In the genomic region with DNA sequence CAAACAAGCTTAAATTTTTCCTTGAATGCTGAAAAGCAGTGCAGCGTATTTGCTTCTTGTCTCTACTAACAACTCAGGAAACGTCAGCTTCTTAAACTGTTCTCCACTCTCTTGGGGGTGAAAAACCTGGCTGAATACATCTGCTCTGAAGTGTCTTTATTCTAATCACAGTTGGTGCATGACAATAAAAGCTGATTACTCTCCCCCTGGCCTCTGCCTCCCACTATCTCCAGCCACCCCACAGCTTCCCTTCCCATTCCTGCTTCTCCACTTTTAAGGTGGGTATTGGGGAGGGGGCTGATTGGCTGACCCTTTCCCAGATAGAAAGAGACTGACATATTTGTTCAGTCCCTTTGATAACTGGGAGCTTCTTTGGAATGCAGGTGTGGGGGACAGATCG, we compare ENCODE assay signal across 2 cellular contexts.
TF ChIP-seq lines count a peak whose summit lies in the region.

No MANE protein-coding gene starts in this region.

TF ChIP-seq in H1, 55 proteins besides CTCF, POLR2A, EP300 and RAD21 (continued from another document):
- TF ChIP-seq TEAD4 (IDR thresholded peaks at IDR 0.05; ENCODE audit: low read depth, low read length): 0 out of 2 replicates have a peak, but pooled peaks have one; percentile 2
- no peak for TF ChIP-seq ASH2L (IDR thresholded peaks at IDR 0.05; ENCODE audit: low read length)
- peak; percentile 59; the same call in 1 of the 2 replicates for TF ChIP-seq TCF12 (IDR thresholded peaks at IDR 0.05; ENCODE audit: low read depth, low read length)
- peak in 1 of 2 experiments; percentile 88; a peak in 2 of 4 replicates for TF ChIP-seq HDAC2 (IDR thresholded peaks at IDR 0.05; ENCODE audit: borderline replicate concordance in 1 of 2, low read depth in 2 of 2, low read length in 2 of 2)
- TF ChIP-seq JUND (IDR thresholded peaks at IDR 0.05; ENCODE audit: low read length): no peak
- TF ChIP-seq RFX5 (IDR thresholded peaks at IDR 0.05; ENCODE audit: borderline replicate concordance, low read depth, low read length): no peak
- TF ChIP-seq EZH2 (IDR thresholded peaks at IDR 0.05; ENCODE audit: low read depth, low read length, severe bottlenecking): no peak
- no peak for TF ChIP-seq CTBP2 (IDR thresholded peaks at IDR 0.05; ENCODE audit: borderline replicate concordance, insufficient read depth, insufficient read length, low read length)
- TF ChIP-seq SP1 (IDR thresholded peaks at IDR 0.05; ENCODE audit: low read depth, low read length): peak; percentile 83
- no peak for TF ChIP-seq TBP (IDR thresholded peaks at IDR 0.05; ENCODE audit: low read depth, low read length)
- peak in 1 of 2 experiments; percentile 48 for TF ChIP-seq BCL11A (IDR thresholded peaks at IDR 0.05; ENCODE audit: low read depth in 2 of 2, low read length in 2 of 2)
- TF ChIP-seq SRF (IDR thresholded peaks at IDR 0.05; ENCODE audit: low read depth, low read length): no peak

TF ChIP-seq in neural cell, 6 proteins besides CTCF, POLR2A, EP300 and RAD21 (continued from another document):
- TF ChIP-seq, protein P1, sequence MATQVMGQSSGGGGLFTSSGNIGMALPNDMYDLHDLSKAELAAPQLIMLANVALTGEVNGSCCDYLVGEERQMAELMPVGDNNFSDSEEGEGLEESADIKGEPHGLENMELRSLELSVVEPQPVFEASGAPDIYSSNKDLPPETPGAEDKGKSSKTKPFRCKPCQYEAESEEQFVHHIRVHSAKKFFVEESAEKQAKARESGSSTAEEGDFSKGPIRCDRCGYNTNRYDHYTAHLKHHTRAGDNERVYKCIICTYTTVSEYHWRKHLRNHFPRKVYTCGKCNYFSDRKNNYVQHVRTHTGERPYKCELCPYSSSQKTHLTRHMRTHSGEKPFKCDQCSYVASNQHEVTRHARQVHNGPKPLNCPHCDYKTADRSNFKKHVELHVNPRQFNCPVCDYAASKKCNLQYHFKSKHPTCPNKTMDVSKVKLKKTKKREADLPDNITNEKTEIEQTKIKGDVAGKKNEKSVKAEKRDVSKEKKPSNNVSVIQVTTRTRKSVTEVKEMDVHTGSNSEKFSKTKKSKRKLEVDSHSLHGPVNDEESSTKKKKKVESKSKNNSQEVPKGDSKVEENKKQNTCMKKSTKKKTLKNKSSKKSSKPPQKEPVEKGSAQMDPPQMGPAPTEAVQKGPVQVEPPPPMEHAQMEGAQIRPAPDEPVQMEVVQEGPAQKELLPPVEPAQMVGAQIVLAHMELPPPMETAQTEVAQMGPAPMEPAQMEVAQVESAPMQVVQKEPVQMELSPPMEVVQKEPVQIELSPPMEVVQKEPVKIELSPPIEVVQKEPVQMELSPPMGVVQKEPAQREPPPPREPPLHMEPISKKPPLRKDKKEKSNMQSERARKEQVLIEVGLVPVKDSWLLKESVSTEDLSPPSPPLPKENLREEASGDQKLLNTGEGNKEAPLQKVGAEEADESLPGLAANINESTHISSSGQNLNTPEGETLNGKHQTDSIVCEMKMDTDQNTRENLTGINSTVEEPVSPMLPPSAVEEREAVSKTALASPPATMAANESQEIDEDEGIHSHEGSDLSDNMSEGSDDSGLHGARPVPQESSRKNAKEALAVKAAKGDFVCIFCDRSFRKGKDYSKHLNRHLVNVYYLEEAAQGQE (IDR thresholded peaks at IDR 0.05; ENCODE audit: borderline replicate concordance): no peak
- no peak for TF ChIP-seq TAF1 (IDR thresholded peaks at IDR 0.05; ENCODE audit: low read depth)
- no peak for TF ChIP-seq MXI1 (conservative IDR thresholded peaks at IDR 0.05; ENCODE audit: poor library complexity, severe bottlenecking)
